2 cellular contexts compared by ENCODE assay signal in genomic region chr9:86516564-86516963, GRCh38.
TF ChIP-seq lines count a peak whose summit lies in the region.

No MANE protein-coding gene starts in this region.

TF ChIP-seq in GM23338, 12 proteins besides CTCF, POLR2A, EP300 and RAD21 (continued from another document):
- TF ChIP-seq ZNF462 (CRISPR knock-in tag; IDR thresholded peaks at IDR 0.05) (no peak), REST (IDR thresholded peaks at IDR 0.05; ENCODE audit: unreplicated experiment) (no peak), CREB1 (CRISPR knock-in tag; IDR thresholded peaks at IDR 0.05; ENCODE audit: low read depth) (no peak), ZNF331 (CRISPR knock-in tag; IDR thresholded peaks at IDR 0.05; ENCODE audit: low read depth) (no peak), ETS1 (IDR thresholded peaks at IDR 0.05) (no peak), NANOG (IDR thresholded peaks at IDR 0.05; ENCODE audit: borderline replicate concordance) (no peak), STAT1 (IDR thresholded peaks at IDR 0.05; ENCODE audit: unreplicated experiment) (no peak)

TF ChIP-seq in WTC11, 78 proteins besides CTCF, POLR2A, EP300 and RAD21 (continued from another document):
- TF ChIP-seq AR (CRISPR knock-in tag; IDR thresholded peaks at IDR 0.05) (no peak), ATF2 (CRISPR knock-in tag; IDR thresholded peaks at IDR 0.05; ENCODE audit: borderline replicate concordance, low read depth) (no peak), RORB (CRISPR knock-in tag; IDR thresholded peaks at IDR 0.05) (no peak), JUN (CRISPR knock-in tag; IDR thresholded peaks at IDR 0.05) (no peak), HMGXB4 (CRISPR knock-in tag; IDR thresholded peaks at IDR 0.05) (no peak), GABPB1 (CRISPR knock-in tag; IDR thresholded peaks at IDR 0.05) (no peak), SP1 (CRISPR knock-in tag; conservative IDR thresholded peaks at IDR 0.05) (no peak), RELA (CRISPR knock-in tag; IDR thresholded peaks at IDR 0.05; ENCODE audit: borderline replicate concordance) (no peak), ZBTB21 (CRISPR knock-in tag; IDR thresholded peaks at IDR 0.05; ENCODE audit: borderline replicate concordance) (no peak)
